Comparison of ENCODE assay signal across 15 cellular contexts in the genomic region with DNA sequence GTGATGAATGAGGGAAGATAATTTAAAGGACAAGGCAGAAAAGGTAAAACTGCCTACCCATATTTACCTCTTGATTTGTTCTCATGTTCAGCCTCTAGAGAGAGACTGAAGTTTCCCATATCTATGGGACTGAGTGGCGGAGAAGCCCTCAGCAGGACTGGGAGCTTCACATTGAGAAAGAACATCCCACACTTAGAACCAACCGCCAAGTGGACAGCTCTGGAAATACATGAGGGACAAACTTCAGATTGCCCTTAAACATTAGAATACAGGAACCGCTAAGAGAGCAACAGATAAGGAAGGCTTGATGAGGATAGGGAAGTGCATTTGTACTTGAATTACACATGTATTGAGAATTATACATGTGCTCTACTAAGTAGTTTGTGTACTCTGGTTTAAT.
DNase-seq lines count a peak whose midpoint lies in the region; ATAC-seq and TF ChIP-seq lines count a peak whose summit lies in the region.
"Had no signal": no experiment of that assay in that cellular context is flagged by ENCODE, and none has a peak within 500 bp of the region (broad histone marks: within the 10 kb centered on the region; RNA-seq: fewer than 3 reads in every experiment).

No MANE protein-coding gene starts in this region.

- H3K27me3 ChIP-seq in A673 (replicated peaks; ENCODE audit: insufficient read depth, low read depth, low read length, poor library complexity) (peaks cover 12% of the 10 kb centered on the region), PC-3 (ENCODE audit: low read length) (peaks cover 7% of the 10 kb centered on the region; the same call in 1 of the 2 replicates), breast epithelium (no peaks in the 10 kb centered on the region), mammary epithelial cell (ENCODE audit: insufficient read depth, low read length) (no peaks in the 10 kb centered on the region), Peyer's patch (peaks cover 0 to 5% of the 10 kb centered on the region in 2 donors)

- H3K4me3 ChIP-seq in A673 (ENCODE audit: low read depth, low read length, poor library complexity, severe bottlenecking) (no peak overlapping the region), GM12864 (ENCODE audit: low read depth, low read length) (no peak overlapping the region), PC-3 (ENCODE audit: low read length) (no peak overlapping the region), breast epithelium (no peak overlapping the region), mammary epithelial cell (replicated peaks in 1 of 3; ENCODE audit: insufficient read depth in 1 of 3, low read depth in 2 of 3, low read length in 3 of 3) (no peak overlapping the region), Peyer's patch (no peak overlapping the region)

- H3K36me3 ChIP-seq in A673 (ENCODE audit: insufficient read depth, low read length, poor library complexity, severe bottlenecking) (no peaks in the 10 kb centered on the region), PC-3 (ENCODE audit: low read depth, low read length) (no peaks in the 10 kb centered on the region), breast epithelium (no peaks in the 10 kb centered on the region), mammary epithelial cell (ENCODE audit: insufficient read depth, low read length) (no peaks in the 10 kb centered on the region), Peyer's patch (no peaks in the 10 kb centered on the region)

- POLR2A ChIA-PET in A673 (lab: Charles Lee; ENCODE audit: low non-redundant PET) (no interaction called here), PC-3 (lab: Charles Lee; ENCODE audit: unreplicated experiment) (no interaction called here)

- whole genome bisulfite sequencing in mammary epithelial cell (ENCODE audit: low coverage, missing lambda C conversion rate): 91% methylated on average over 2 of the region's 3 CpGs

- no peak for ATAC-seq in PC-3
- ATAC-seq: CD8-positive, alpha-beta T cell had no signal

- H3K36me3 Mint-ChIP-seq in endothelial cell (ENCODE audit: low read depth, unreplicated experiment): no peaks in the 10 kb centered on the region
- H3K36me3 Mint-ChIP-seq: CD8-positive, alpha-beta T cell had no signal

- BruUV-seq in A673 (replicated peaks; lab: Mats Ljungman, UMichigan) (no TSS peak), PC-3 (replicated peaks; lab: Mats Ljungman, UMichigan) (no TSS peak), mammary epithelial cell (replicated peaks; lab: Mats Ljungman, UMichigan) (no TSS peak)

- dilution Hi-C loops in mammary epithelial cell (cut with HindIII; ENCODE audit: low sequenced_read_pairs): no loop called here

- TF ChIP-seq CTCF in A673 (conservative IDR thresholded peaks at IDR 0.05; ENCODE audit: low read depth, low read length) (no peak), GM12864 (IDR thresholded peaks at IDR 0.05; ENCODE audit: low read depth, low read length, missing control alignments) (peak; percentile 20), PC-3 (conservative IDR thresholded peaks at IDR 0.05; ENCODE audit: low read depth, low read length) (no peak; the same call in 1 of the 2 replicates), endothelial cell (IDR thresholded peaks at IDR 0.05; ENCODE audit: unreplicated experiment) (peak; percentile 13), breast epithelium (IDR thresholded peaks at IDR 0.05) (no peak), mammary epithelial cell (conservative IDR thresholded peaks at IDR 0.05 in 1 of 2, IDR thresholded peaks at IDR 0.05 in 1 of 2; ENCODE audit: extremely low read depth in 1 of 2, insufficient read depth in 1 of 2, low read depth in 1 of 2, low read length in 2 of 2) (no peak), Peyer's patch (IDR thresholded peaks at IDR 0.05) (no peak)

- intact Hi-C loops in A673 (cut with micrococcal nuclease; ENCODE audit: unreplicated experiment) (no loop called here), PC-3 (cut with micrococcal nuclease) (no loop called here), breast epithelium (cut with DNase I; ENCODE audit: low total_unique reads) (no loop called here), mammary epithelial cell (cut with micrococcal nuclease) (no loop called here)

- no peak overlapping the region for H3K4me2 ChIP-seq in PC-3 (ENCODE audit: low read length)
- no peak overlapping the region for H3K4me2 ChIP-seq in mammary epithelial cell (ENCODE audit: insufficient read depth, low read depth, low read length)

- in situ Hi-C loops in mammary epithelial cell (cut with MboI; ENCODE audit: low sequenced_read_pairs in 2 of 2): no loop called here

- H3F3A ChIP-seq in PC-3 (ENCODE audit: low read length, unreplicated experiment): no peaks in the 10 kb centered on the region

- no peaks in the 10 kb centered on the region for H3K27me3 Mint-ChIP-seq in endothelial cell (ENCODE audit: unreplicated experiment)

- H4K20me1 ChIP-seq in PC-3 (ENCODE audit: low read length) (no peaks in the 10 kb centered on the region), mammary epithelial cell (ENCODE audit: insufficient read depth, low read length) (no peaks in the 10 kb centered on the region)

- H3K4me3 Mint-ChIP-seq in endothelial cell (ENCODE audit: unreplicated experiment): no peak overlapping the region
- H3K4me3 Mint-ChIP-seq: CD8-positive, alpha-beta T cell had no signal

- CTCF ChIA-PET in A673 (lab: Charles Lee) (interaction anchor here (0.9 kb wide), 1 partner anchor 12 kb away, joined by 3 read pairs; no protein-coding TSS in a partner anchor), PC-3 (lab: Charles Lee) (no interaction called here), mammary epithelial cell (lab: Charles Lee; ENCODE audit: low non-redundant PET) (no interaction called here)

- no peaks in the 10 kb centered on the region for H3K9me2 ChIP-seq in PC-3 (replicated peaks; ENCODE audit: low read length)

- no peak overlapping the region for H3K27ac Mint-ChIP-seq in endothelial cell (ENCODE audit: unreplicated experiment)
- H3K27ac Mint-ChIP-seq: CD8-positive, alpha-beta T cell had no signal

- H3K9me3 ChIP-seq in A673 (ENCODE audit: low read depth, low read length, poor library complexity, severe bottlenecking) (no peaks in the 10 kb centered on the region), PC-3 (ENCODE audit: low read length) (no peaks in the 10 kb centered on the region), breast epithelium (no peaks in the 10 kb centered on the region), mammary epithelial cell (replicated peaks; ENCODE audit: insufficient read depth, low read length) (no peaks in the 10 kb centered on the region), Peyer's patch (no peaks in the 10 kb centered on the region)

- H3K4me1 ChIP-seq in A673 (ENCODE audit: insufficient read depth, low read length, poor library complexity, severe bottlenecking) (no peaks in the 10 kb centered on the region), PC-3 (ENCODE audit: insufficient read depth, low read length) (no peaks in the 10 kb centered on the region), breast epithelium (no peaks in the 10 kb centered on the region), mammary epithelial cell (ENCODE audit: insufficient read depth, low read length) (no peaks in the 10 kb centered on the region), Peyer's patch (no peaks in the 10 kb centered on the region)

- H3K9ac ChIP-seq in PC-3 (ENCODE audit: low read length): no peak overlapping the region
- H3K9ac ChIP-seq in mammary epithelial cell (ENCODE audit: insufficient read depth, low read length): no peak overlapping the region

- no peak for TF ChIP-seq POLR2A in breast epithelium (IDR thresholded peaks at IDR 0.05)
- TF ChIP-seq POLR2A in Peyer's patch (IDR thresholded peaks at IDR 0.05): no peak

- H3K9me3 Mint-ChIP-seq in endothelial cell (ENCODE audit: unreplicated experiment): no peaks in the 10 kb centered on the region
- H3K9me3 Mint-ChIP-seq: CD8-positive, alpha-beta T cell had no signal

- DNase-seq in A673 (ENCODE audit: low spot score) (peak; percentile 3), GM12864 (ENCODE audit: low read depth) (no peak), PC-3 (peak; percentile 3), endothelial cell (ENCODE audit: low spot score) (no peak), breast epithelium (ENCODE audit: low spot score in 2 of 2) (no peak), mammary epithelial cell (no peak), NCI-H1105 treated with DMSO at 0.1 percent for 48 hours (lab: John Stamatoyannopoulos, UW) (no peak), Peyer's patch (no peak)
- DNase-seq: CD8-positive, alpha-beta T cell; EL; HCEC 1CT; NCI-H187 treated with DMSO at 0.1 percent for 48 hours; NCI-H2171; NCI-H446 treated with DMSO at 0.1 percent for 48 hours; NCI-H748 treated with DMSO at 0.1 percent for 48 hours had no signal

- H3K79me2 ChIP-seq in PC-3 (ENCODE audit: low read length) (no peaks in the 10 kb centered on the region), mammary epithelial cell (ENCODE audit: insufficient read depth, low read length) (no peaks in the 10 kb centered on the region)

- H3K4me1 Mint-ChIP-seq in endothelial cell (ENCODE audit: unreplicated experiment): peaks cover 4% of the 10 kb centered on the region

- H3K27ac ChIP-seq in A673 (ENCODE audit: low read depth, low read length, poor library complexity, severe bottlenecking) (no peak overlapping the region), PC-3 (ENCODE audit: low read length) (no peak overlapping the region), breast epithelium (no peak overlapping the region), mammary epithelial cell (ENCODE audit: insufficient read depth, low read depth, low read length) (no peak overlapping the region), Peyer's patch (no peak overlapping the region)

- no peak overlapping the region for H2AFZ ChIP-seq in PC-3 (ENCODE audit: low read length)
- H2AFZ ChIP-seq in mammary epithelial cell (ENCODE audit: low read depth, low read length): no peak overlapping the region

Comparison
In these comparisons a context has a peak if more than half of its experiments do, and no peak if none do; other contexts are left out.
1. DNase-seq: peak in A673 (single experiment) and PC-3 (single experiment); none in GM12864 (single experiment), endothelial cell (single experiment), breast epithelium (0 of 2), mammary epithelial cell (single experiment), NCI-H1105 treated with DMSO at 0.1 percent for 48 hours (single experiment) and Peyer's patch (0 of 3).
2. CTCF ChIP-seq: peak in GM12864 (single experiment) and endothelial cell (single experiment); none in A673 (single experiment), PC-3 (single experiment), breast epithelium (0 of 3), mammary epithelial cell (0 of 2) and Peyer's patch (0 of 6).